Comparison of ENCODE assay signal across 8 cellular contexts in the genomic region with DNA sequence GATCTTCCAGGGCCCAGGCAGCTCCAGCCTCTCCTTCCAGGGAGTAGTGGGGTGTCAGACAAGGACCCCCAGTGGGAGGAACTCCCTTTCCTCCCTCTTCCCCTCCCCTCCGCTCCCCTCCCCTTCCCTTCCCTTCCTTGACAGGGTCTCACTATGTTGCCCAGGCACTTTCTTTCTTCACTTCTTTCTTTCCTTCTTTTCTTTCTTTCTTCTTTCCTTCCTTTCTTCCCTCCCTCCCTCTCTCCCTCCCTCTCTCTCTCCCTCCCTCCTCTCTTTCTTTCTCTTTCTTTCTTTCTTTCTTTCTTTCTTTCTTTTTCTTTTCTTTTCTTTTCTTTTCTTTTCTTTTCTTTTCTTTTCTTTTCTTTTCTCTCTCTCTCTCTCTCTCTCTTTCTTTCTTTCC.
DNase-seq lines count a peak whose midpoint lies in the region; ATAC-seq and TF ChIP-seq lines count a peak whose summit lies in the region.
"Not testable (repeated sequence)": the region's sequence is repeated elsewhere in the genome, so short reads cannot be mapped to it uniquely, and the experiment has no call there.

No MANE protein-coding gene starts in this region.

- TF ChIP-seq CTCF in GM12865 (IDR thresholded peaks at IDR 0.05; ENCODE audit: insufficient read depth, low read depth, low read length, missing control alignments): not testable (repeated sequence)

- not testable (repeated sequence) for H3K9me3 Mint-ChIP-seq in activated CD8-positive, alpha-beta T cell treated with anti-CD3 and anti-CD28 coated beads, Interleukin-2, amount 10 ng/mL, durations not matched to agents 7 days and 5 days (ENCODE audit: insufficient read depth); activated naive CD4-positive, alpha-beta T cell treated with anti-CD3 and anti-CD28 coated beads, Interleukin-2, amount 50 U/mL, for 72 hours; memory B cell; stimulated activated memory B cell treated with anti-CD40 and anti-IgM and Interleukin-4, amounts not matched to agents 10 μg/mL and 1 μg/mL and 100 μg/mL, for 72 hours

- peak overlapping the region; percentile 80 for H3K9ac ChIP-seq in BLaER1

- H3K9me3 ChIP-seq in BLaER1: peaks cover 13% of the 10 kb centered on the region
- H3K9me3 ChIP-seq in T-helper 17 cell (ENCODE audit: control insufficient read depth, low read length, poor library complexity, severe bottlenecking): not testable (repeated sequence)

- H3K27me3 Mint-ChIP-seq in T-helper 17 cell; activated CD8-positive, alpha-beta T cell treated with anti-CD3 and anti-CD28 coated beads, Interleukin-2, amount 10 ng/mL, durations not matched to agents 7 days and 5 days (ENCODE audit: low read depth); memory B cell; stimulated activated memory B cell treated with anti-CD40 and anti-IgM and Interleukin-4, amounts not matched to agents 10 μg/mL and 1 μg/mL and 100 μg/mL, for 72 hours: not testable (repeated sequence)

- H3K27ac ChIP-seq in BLaER1: peak overlapping the region; percentile 95

- not testable (repeated sequence) for H3K27me3 ChIP-seq in BLaER1

- H3K4me3 Mint-ChIP-seq in T-helper 17 cell; activated CD8-positive, alpha-beta T cell treated with anti-CD3 and anti-CD28 coated beads, Interleukin-2, amount 10 ng/mL, durations not matched to agents 7 days and 5 days: not testable (repeated sequence)
- peak overlapping the region; percentile 37 for H3K4me3 Mint-ChIP-seq in memory B cell
- peak overlapping the region; percentile 51 for H3K4me3 Mint-ChIP-seq in stimulated activated memory B cell treated with anti-CD40 and anti-IgM and Interleukin-4, amounts not matched to agents 10 μg/mL and 1 μg/mL and 100 μg/mL, for 72 hours

- H3K4me1 Mint-ChIP-seq in T-helper 17 cell (peaks cover 36% of the 10 kb centered on the region), memory B cell (peaks cover 37% of the 10 kb centered on the region)
- peaks cover 54% of the 10 kb centered on the region for H3K4me1 Mint-ChIP-seq in activated CD8-positive, alpha-beta T cell treated with anti-CD3 and anti-CD28 coated beads, Interleukin-2, amount 10 ng/mL, durations not matched to agents 7 days and 5 days (ENCODE audit: low read depth)
- H3K4me1 Mint-ChIP-seq in stimulated activated memory B cell treated with anti-CD40 and anti-IgM and Interleukin-4, amounts not matched to agents 10 μg/mL and 1 μg/mL and 100 μg/mL, for 72 hours: peaks cover 49% of the 10 kb centered on the region

- not testable (repeated sequence) for H3K36me3 Mint-ChIP-seq in T-helper 17 cell (ENCODE audit: low read depth); memory B cell; stimulated activated memory B cell treated with anti-CD40 and anti-IgM and Interleukin-4, amounts not matched to agents 10 μg/mL and 1 μg/mL and 100 μg/mL, for 72 hours
- peaks cover 11% of the 10 kb centered on the region for H3K36me3 Mint-ChIP-seq in activated CD8-positive, alpha-beta T cell treated with anti-CD3 and anti-CD28 coated beads, Interleukin-2, amount 10 ng/mL, durations not matched to agents 7 days and 5 days (ENCODE audit: low read depth)
- peaks cover 19 to 45% of the 10 kb centered on the region in 2 donors for H3K36me3 Mint-ChIP-seq in activated naive CD4-positive, alpha-beta T cell treated with anti-CD3 and anti-CD28 coated beads, Interleukin-2, amount 50 U/mL, for 72 hours

- ATAC-seq in T-helper 17 cell; activated CD8-positive, alpha-beta T cell treated with anti-CD3 and anti-CD28 coated beads, Interleukin-2, amount 10 ng/mL, durations not matched to agents 7 days and 5 days; activated naive CD4-positive, alpha-beta T cell treated with anti-CD3 and anti-CD28 coated beads, Interleukin-2, amount 50 U/mL, for 72 hours; memory B cell (ENCODE audit: low read depth); stimulated activated memory B cell treated with anti-CD40 and anti-IgM and Interleukin-4, amounts not matched to agents 10 μg/mL and 1 μg/mL and 100 μg/mL, for 72 hours: not testable (repeated sequence)

- H3K27ac Mint-ChIP-seq in T-helper 17 cell: peak overlapping the region; percentile 96
- peak overlapping the region; percentile 97 for H3K27ac Mint-ChIP-seq in activated CD8-positive, alpha-beta T cell treated with anti-CD3 and anti-CD28 coated beads, Interleukin-2, amount 10 ng/mL, durations not matched to agents 7 days and 5 days
- peak overlapping the region; percentile 97 to 100 for H3K27ac Mint-ChIP-seq in activated naive CD4-positive, alpha-beta T cell treated with anti-CD3 and anti-CD28 coated beads, Interleukin-2, amount 50 U/mL, for 72 hours
- H3K27ac Mint-ChIP-seq in memory B cell: peak overlapping the region; percentile 97
- peak overlapping the region; percentile 90 for H3K27ac Mint-ChIP-seq in stimulated activated memory B cell treated with anti-CD40 and anti-IgM and Interleukin-4, amounts not matched to agents 10 μg/mL and 1 μg/mL and 100 μg/mL, for 72 hours

- not testable (repeated sequence) for DNase-seq in GM12865 (ENCODE audit: low read depth); T-helper 17 cell; activated CD8-positive, alpha-beta T cell treated with anti-CD3 and anti-CD28 coated beads, Interleukin-2, amount 10 ng/mL, durations not matched to agents 7 days and 5 days; activated naive CD4-positive, alpha-beta T cell treated with anti-CD3 and anti-CD28 coated beads, Interleukin-2, amount 50 U/mL, for 72 hours (ENCODE audit: low spot score in 2 of 2); memory B cell (ENCODE audit: low spot score in 2 of 2)
- DNase-seq in NAMALWA (ENCODE audit: low spot score): peak; percentile 20

- not testable (repeated sequence) for H3K36me3 ChIP-seq in BLaER1

- H3K4me3 ChIP-seq in BLaER1 (peak overlapping the region; percentile 58), GM12865 (ENCODE audit: low read depth, low read length) (peak overlapping the region; percentile 69)

- H3K4me1 ChIP-seq in BLaER1: peaks cover 81% of the 10 kb centered on the region

- CTCF ChIA-PET in activated CD8-positive, alpha-beta T cell treated with anti-CD3 and anti-CD28 coated beads, Interleukin-2, amount 10 ng/mL, durations not matched to agents 7 days and 5 days (lab: Charles Lee): interaction anchor here (1.6 to 8.0 kb wide), 3 partner anchors 11 to 19 kb away, joined by 4 to 97 read pairs (median 11); no protein-coding TSS in a partner anchor

- H3K4me2 ChIP-seq in BLaER1: peak overlapping the region; percentile 92

- H4K20me1 ChIP-seq in BLaER1: not testable (repeated sequence)

- POLR2A ChIA-PET in activated CD8-positive, alpha-beta T cell treated with anti-CD3 and anti-CD28 coated beads, Interleukin-2, amount 10 ng/mL, durations not matched to agents 7 days and 5 days (lab: Charles Lee): interaction anchor here (1.4 to 1.7 kb wide), 2 partner anchors 10 to 30 kb away, joined by 3 to 9 read pairs; no protein-coding TSS in a partner anchor
